10 cellular contexts compared by ENCODE assay signal in genomic region chrX:48002929-48003328, GRCh38. TPM values are rescaled to one million over a fixed set of nuclear protein-coding genes. Genes with fewer than 3 reads are reported as not detected.
DNase-seq lines count a peak whose midpoint lies in the region; TF ChIP-seq lines count a peak whose summit lies in the region.
"Had no signal": no experiment of that assay in that cellular context is flagged by ENCODE, and none has a peak within 500 bp of the region (broad histone marks: within the 10 kb centered on the region; RNA-seq: fewer than 3 reads in every experiment).

No MANE protein-coding gene starts in this region.

- H3K27ac ChIP-seq in testis, result no peak overlapping the region
- H3K27ac ChIP-seq: foreskin keratinocyte had no signal

- DNase-seq in T-helper 2 cell treated with Interferon-gamma antibody and Interleukin-4, amounts not matched to agents 5 μg/mL and 100 μg/mL, for 36 hours (ENCODE audit: low spot score), result no peak
- DNase-seq in T-helper 2 cell (no peak), immature natural killer cell (no peak), testis (no peak), ureter (ENCODE audit: low spot score) (no peak), DMS53 (lab: John Stamatoyannopoulos, UW) (no peak), T1000 (lab: John Stamatoyannopoulos, UW) (no peak)
- no peak for DNase-seq in activated T-helper 1 cell treated with anti-CD3 and anti-CD28 coated beads, Interleukin-12 subunit alpha, Interleukin-12 subunit beta, Interleukin-2, Interleukin-4 antibody, amounts not matched to agents 30 ng/mL and 10 ng/mL and 1 ng/mL, durations not matched to agents 14 hours and 24 hours and 36 hours (ENCODE audit: low spot score)
- DNase-seq: foreskin keratinocyte, Kasumi-1 had no signal

- peaks cover 36% of the 10 kb centered on the region for H3K36me3 Mint-ChIP-seq in T-helper 2 cell treated with Interferon-gamma antibody and Interleukin-4, amounts not matched to agents 5 μg/mL and 100 μg/mL, for 36 hours (ENCODE audit: low read depth)
- H3K36me3 Mint-ChIP-seq in activated T-helper 1 cell treated with anti-CD3 and anti-CD28 coated beads, Interleukin-12 subunit alpha, Interleukin-12 subunit beta, Interleukin-2, Interleukin-4 antibody, amounts not matched to agents 30 ng/mL and 10 ng/mL and 1 ng/mL, durations not matched to agents 14 hours and 24 hours and 36 hours (ENCODE audit: low read depth), result peaks cover 31% of the 10 kb centered on the region
- no peaks in the 10 kb centered on the region for H3K36me3 Mint-ChIP-seq in immature natural killer cell

- no peak for TF ChIP-seq POLR2A in testis (IDR thresholded peaks at IDR 0.05)

- H3K36me3 ChIP-seq in testis (ENCODE audit: low read depth, missing control alignments), result no peaks in the 10 kb centered on the region

- no peak for TF ChIP-seq CTCF in testis (IDR thresholded peaks at IDR 0.05)

- no peaks in the 10 kb centered on the region for H3K4me1 ChIP-seq in testis
- H3K4me1 ChIP-seq: foreskin keratinocyte had no signal

- H3K27me3 Mint-ChIP-seq in T-helper 2 cell treated with Interferon-gamma antibody and Interleukin-4, amounts not matched to agents 5 μg/mL and 100 μg/mL, for 36 hours (ENCODE audit: low read depth), result no peaks in the 10 kb centered on the region
- H3K27me3 Mint-ChIP-seq in activated T-helper 1 cell treated with anti-CD3 and anti-CD28 coated beads, Interleukin-12 subunit alpha, Interleukin-12 subunit beta, Interleukin-2, Interleukin-4 antibody, amounts not matched to agents 30 ng/mL and 10 ng/mL and 1 ng/mL, durations not matched to agents 14 hours and 24 hours and 36 hours (ENCODE audit: insufficient read depth), result no peaks in the 10 kb centered on the region
- H3K27me3 Mint-ChIP-seq in immature natural killer cell (ENCODE audit: low read depth in 3 of 3), result peaks cover 3 to 6% (median 4%) of the 10 kb centered on the region in 3 donors

- H3K4me1 Mint-ChIP-seq in T-helper 2 cell treated with Interferon-gamma antibody and Interleukin-4, amounts not matched to agents 5 μg/mL and 100 μg/mL, for 36 hours (ENCODE audit: low read depth), result peaks cover 15% of the 10 kb centered on the region
- H3K4me1 Mint-ChIP-seq in activated T-helper 1 cell treated with anti-CD3 and anti-CD28 coated beads, Interleukin-12 subunit alpha, Interleukin-12 subunit beta, Interleukin-2, Interleukin-4 antibody, amounts not matched to agents 30 ng/mL and 10 ng/mL and 1 ng/mL, durations not matched to agents 14 hours and 24 hours and 36 hours (ENCODE audit: low read depth), result peaks cover 18% of the 10 kb centered on the region
- H3K4me1 Mint-ChIP-seq in immature natural killer cell, result peaks cover 21 to 38% of the 10 kb centered on the region in 2 donors

- 26 to 36% methylated on average over 7 of the region's 7 CpGs for WGBS in testis, 2 donors

- no peaks in the 10 kb centered on the region for H3K9me3 Mint-ChIP-seq in T-helper 2 cell treated with Interferon-gamma antibody and Interleukin-4, amounts not matched to agents 5 μg/mL and 100 μg/mL, for 36 hours
- no peaks in the 10 kb centered on the region for H3K9me3 Mint-ChIP-seq in activated T-helper 1 cell treated with anti-CD3 and anti-CD28 coated beads, Interleukin-12 subunit alpha, Interleukin-12 subunit beta, Interleukin-2, Interleukin-4 antibody, amounts not matched to agents 30 ng/mL and 10 ng/mL and 1 ng/mL, durations not matched to agents 14 hours and 24 hours and 36 hours
- H3K9me3 Mint-ChIP-seq in immature natural killer cell, result no peaks in the 10 kb centered on the region

- no peaks in the 10 kb centered on the region for H3K9me3 ChIP-seq in testis

- no peaks in the 10 kb centered on the region for H3K27me3 ChIP-seq in testis
- H3K27me3 ChIP-seq: foreskin keratinocyte had no signal

- H3K4me3 Mint-ChIP-seq in T-helper 2 cell treated with Interferon-gamma antibody and Interleukin-4, amounts not matched to agents 5 μg/mL and 100 μg/mL, for 36 hours, result peak overlapping the region; percentile 97
- peak overlapping the region; percentile 7 for H3K4me3 Mint-ChIP-seq in activated T-helper 1 cell treated with anti-CD3 and anti-CD28 coated beads, Interleukin-12 subunit alpha, Interleukin-12 subunit beta, Interleukin-2, Interleukin-4 antibody, amounts not matched to agents 30 ng/mL and 10 ng/mL and 1 ng/mL, durations not matched to agents 14 hours and 24 hours and 36 hours
- H3K4me3 Mint-ChIP-seq in immature natural killer cell, result peak overlapping the region; percentile 35 to 95 (median 93)

- peak overlapping the region; percentile 59 to 60 for H3K4me3 ChIP-seq in testis

- no peak overlapping the region for H3K27ac Mint-ChIP-seq in T-helper 2 cell treated with Interferon-gamma antibody and Interleukin-4, amounts not matched to agents 5 μg/mL and 100 μg/mL, for 36 hours
- H3K27ac Mint-ChIP-seq in activated T-helper 1 cell treated with anti-CD3 and anti-CD28 coated beads, Interleukin-12 subunit alpha, Interleukin-12 subunit beta, Interleukin-2, Interleukin-4 antibody, amounts not matched to agents 30 ng/mL and 10 ng/mL and 1 ng/mL, durations not matched to agents 14 hours and 24 hours and 36 hours, result no peak overlapping the region
- peak overlapping the region in 4 of 6 donors; percentile 53 to 93 (median 73) for H3K27ac Mint-ChIP-seq in immature natural killer cell

- intact Hi-C loops in activated T-helper 1 cell treated with anti-CD3 and anti-CD28 coated beads, Interleukin-12 subunit alpha, Interleukin-12 subunit beta, Interleukin-2, Interleukin-4 antibody, amounts not matched to agents 30 ng/mL and 10 ng/mL and 1 ng/mL, durations not matched to agents 14 hours and 24 hours and 36 hours (cut with micrococcal nuclease), result no loop called here
- intact Hi-C loops in testis (cut with DNase I; ENCODE audit: low total_unique reads), result no loop called here

RNA-seq across cellular contexts. Expression of gene ZNF182, which starts 0.9 kb away (rescaled TPM):
- 5.4 TPM in 2 replicates for total RNA-seq in activated T-helper 1 cell treated with anti-CD3 and anti-CD28 coated beads, Interleukin-12 subunit alpha, Interleukin-12 subunit beta, Interleukin-2, Interleukin-4 antibody, amounts not matched to agents 30 ng/mL and 10 ng/mL and 1 ng/mL, durations not matched to agents 14 hours and 24 hours and 36 hours
- 1 to 10 TPM in 2 of 3 donors, not detected in 1; 1.9 to 5.3 TPM for polyA plus RNA-seq in immature natural killer cell
- total RNA-seq in testis, result 1 to 10 TPM; 5.8 to 6.1 TPM
- 3.2 TPM for polyA plus RNA-seq in testis (ENCODE audit: insufficient read depth, low read depth, low replicate concordance)
- 7.0 TPM for total RNA-seq in ureter

RNA-seq across cellular contexts. Expression of gene SPACA5, which starts 3.9 kb away (rescaled TPM):
- not detected in 2 replicates for total RNA-seq in activated T-helper 1 cell treated with anti-CD3 and anti-CD28 coated beads, Interleukin-12 subunit alpha, Interleukin-12 subunit beta, Interleukin-2, Interleukin-4 antibody, amounts not matched to agents 30 ng/mL and 10 ng/mL and 1 ng/mL, durations not matched to agents 14 hours and 24 hours and 36 hours
- polyA plus RNA-seq in immature natural killer cell (not detected), testis (ENCODE audit: insufficient read depth, low read depth, low replicate concordance) (23.4 TPM)
- total RNA-seq in testis (10 to 100 TPM in 1 of 2 donors, 1 to 10 TPM in 1; 9.5 to 18.9 TPM), ureter (not detected)
- total RNA-seq: foreskin keratinocyte had no signal
- polyA plus RNA-seq: foreskin keratinocyte had no signal

Comparison
In these comparisons a context has a peak if more than half of its experiments do, and no peak if none do; other contexts are left out.
1. H3K27ac Mint-ChIP-seq: peak in immature natural killer cell (4 of 6); none in T-helper 2 cell treated with Interferon-gamma antibody and Interleukin-4, amounts not matched to agents 5 μg/mL and 100 μg/mL, for 36 hours (single experiment) and activated T-helper 1 cell treated with anti-CD3 and anti-CD28 coated beads, Interleukin-12 subunit alpha, Interleukin-12 subunit beta, Interleukin-2, Interleukin-4 antibody, amounts not matched to agents 30 ng/mL and 10 ng/mL and 1 ng/mL, durations not matched to agents 14 hours and 24 hours and 36 hours (single experiment).
2. H3K4me3 Mint-ChIP-seq: peak in every context shown above with its lines; median percentile 97 in T-helper 2 cell treated with Interferon-gamma antibody and Interleukin-4, amounts not matched to agents 5 μg/mL and 100 μg/mL, for 36 hours; 93 in immature natural killer cell; 7 in activated T-helper 1 cell treated with anti-CD3 and anti-CD28 coated beads, Interleukin-12 subunit alpha, Interleukin-12 subunit beta, Interleukin-2, Interleukin-4 antibody, amounts not matched to agents 30 ng/mL and 10 ng/mL and 1 ng/mL, durations not matched to agents 14 hours and 24 hours and 36 hours.
3. RNA of gene SPACA5, which starts 3.9 kb away (total RNA-seq): 9.5 to 18.9 TPM in testis; not detected in activated T-helper 1 cell treated with anti-CD3 and anti-CD28 coated beads, Interleukin-12 subunit alpha, Interleukin-12 subunit beta, Interleukin-2, Interleukin-4 antibody, amounts not matched to agents 30 ng/mL and 10 ng/mL and 1 ng/mL, durations not matched to agents 14 hours and 24 hours and 36 hours and not detected in ureter (single experiment); every median in the first group is over 10 times any median in the second.